ENCODE assay signal across 39 cellular contexts in genomic region chr6:13991393-13991792, GRCh38.
"Had no signal": no experiment of that assay in that cellular context is flagged by ENCODE, and none has a peak within 500 bp of the region (broad histone marks: within the 10 kb centered on the region; RNA-seq: fewer than 3 reads in every experiment).

No MANE protein-coding gene starts in this region.

- H3K27ac ChIP-seq: adrenal gland, ascending aorta, body of pancreas, brain microvascular endothelial cell, breast epithelium, cardiac muscle cell had no signal

- H3K27ac Mint-ChIP-seq: activated naive CD4-positive, alpha-beta T cell treated with anti-CD3 and anti-CD28 coated beads for 36 hours; activated naive CD4-positive, alpha-beta T cell treated with anti-CD3 and anti-CD28 coated beads, Interleukin-2, amount 10 ng/mL, durations not matched to agents 7 days and 5 days; activated naive CD4-positive, alpha-beta T cell treated with anti-CD3 and anti-CD28 coated beads, Interleukin-2, amount 50 U/mL, for 24 hours; activated naive CD4-positive, alpha-beta T cell treated with anti-CD3 and anti-CD28 coated beads, Interleukin-2, amount 50 U/mL, for 72 hours; activated naive CD8-positive, alpha-beta T cell; activated naive CD8-positive, alpha-beta T cell treated with anti-CD3 and anti-CD28 coated beads for 36 hours; activated naive CD8-positive, alpha-beta T cell treated with anti-CD3 and anti-CD28 coated beads, Interleukin-2, amount 10 ng/mL, durations not matched to agents 7 days and 5 days; activated naive CD8-positive, alpha-beta T cell treated with anti-CD3 and anti-CD28 coated beads, Interleukin-2, amount 50 U/mL, for 24 hours; activated T-cell treated with anti-CD3 and anti-CD28 coated beads, Interleukin-2, amount 50 U/mL, for 24 hours; activated T-cell treated with anti-CD3 and anti-CD28 coated beads, Interleukin-2, amount 50 U/mL, for 72 hours; activated T-helper 1 cell treated with anti-CD3 and anti-CD28 coated beads, Interleukin-12 subunit alpha, Interleukin-12 subunit beta, Interleukin-2, Interleukin-4 antibody, amounts not matched to agents 30 ng/mL and 10 ng/mL and 1 ng/mL, durations not matched to agents 14 hours and 24 hours and 36 hours; activated T-helper 17 cell treated with anti-CD3 and anti-CD28 coated beads, Interleukin-2, amount 50 U/mL, for 72 hours; activated T-helper 2 cell treated with anti-CD3 and anti-CD28 coated beads, Interferon-gamma antibody, Interleukin-2, Interleukin-4, amounts not matched to agents 10 μg/mL and 5 μg/mL and 100 μg/mL, durations not matched to agents 14 hours and 24 hours and 36 hours; brain had no signal

- H3K9me3 Mint-ChIP-seq: activated naive CD4-positive, alpha-beta T cell treated with anti-CD3 and anti-CD28 coated beads for 36 hours; activated naive CD4-positive, alpha-beta T cell treated with anti-CD3 and anti-CD28 coated beads, Interleukin-2, amount 10 ng/mL, durations not matched to agents 7 days and 5 days; activated naive CD4-positive, alpha-beta T cell treated with anti-CD3 and anti-CD28 coated beads, Interleukin-2, amount 50 U/mL, for 24 hours; activated naive CD4-positive, alpha-beta T cell treated with anti-CD3 and anti-CD28 coated beads, Interleukin-2, amount 50 U/mL, for 72 hours; activated naive CD8-positive, alpha-beta T cell treated with anti-CD3 and anti-CD28 coated beads for 36 hours; activated naive CD8-positive, alpha-beta T cell treated with anti-CD3 and anti-CD28 coated beads, Interleukin-2, amount 10 ng/mL, durations not matched to agents 7 days and 5 days; activated naive CD8-positive, alpha-beta T cell treated with anti-CD3 and anti-CD28 coated beads, Interleukin-2, amount 50 U/mL, for 24 hours; activated T-cell treated with anti-CD3 and anti-CD28 coated beads, Interleukin-2, amount 50 U/mL, for 24 hours; activated T-cell treated with anti-CD3 and anti-CD28 coated beads, Interleukin-2, amount 50 U/mL, for 4 hours; activated T-cell treated with anti-CD3 and anti-CD28 coated beads, Interleukin-2, amount 50 U/mL, for 72 hours; activated T-helper 1 cell treated with anti-CD3 and anti-CD28 coated beads, Interleukin-12 subunit alpha, Interleukin-12 subunit beta, Interleukin-2, Interleukin-4 antibody, amounts not matched to agents 30 ng/mL and 10 ng/mL and 1 ng/mL, durations not matched to agents 14 hours and 24 hours and 36 hours; activated T-helper 17 cell treated with anti-CD3 and anti-CD28 coated beads, Interleukin-2, amount 50 U/mL, for 72 hours; activated T-helper 2 cell treated with anti-CD3 and anti-CD28 coated beads, Interferon-gamma antibody, Interleukin-2, Interleukin-4, amounts not matched to agents 10 μg/mL and 5 μg/mL and 100 μg/mL, durations not matched to agents 14 hours and 24 hours and 36 hours; brain; central memory CD8-positive, alpha-beta T cell had no signal

- H3K27me3 ChIP-seq: ascending aorta, brain microvascular endothelial cell, breast epithelium, cardiac muscle cell had no signal

- FAIRE-seq: astrocyte, bronchial epithelial cell had no signal

- ATAC-seq: activated naive CD4-positive, alpha-beta T cell treated with anti-CD3 and anti-CD28 coated beads, Interleukin-2, amount 50 U/mL, for 72 hours; activated naive CD8-positive, alpha-beta T cell treated with anti-CD3 and anti-CD28 coated beads, Interleukin-2, amount 50 U/mL, for 24 hours; activated T-cell treated with anti-CD3 and anti-CD28 coated beads, Interleukin-2, amount 50 U/mL, for 4 hours; activated T-cell treated with anti-CD3 and anti-CD28 coated beads, Interleukin-2, amount 50 U/mL, for 72 hours; activated T-helper 17 cell treated with anti-CD3 and anti-CD28 coated beads, Interleukin-2, amount 50 U/mL, for 72 hours; body of pancreas had no signal

- DNase-seq: activated effector memory CD4-positive, alpha-beta T cell treated with anti-CD3 and anti-CD28 coated beads, Interleukin-2, amount 50 U/mL, for 16 hours; activated effector memory CD4-positive, alpha-beta T cell treated with Interleukin-2 at 50 U/mL for 16 hours; activated gamma-delta T cell; activated gamma-delta T cell treated with Interleukin-2 at 50 U/mL for 16 hours; activated naive CD4-positive, alpha-beta T cell; activated naive CD4-positive, alpha-beta T cell treated with anti-CD3 and anti-CD28 coated beads for 36 hours; activated naive CD4-positive, alpha-beta T cell treated with anti-CD3 and anti-CD28 coated beads, Interleukin-2, amount 10 ng/mL, durations not matched to agents 7 days and 5 days; activated naive CD4-positive, alpha-beta T cell treated with anti-CD3 and anti-CD28 coated beads, Interleukin-2, amount 50 U/mL, for 16 hours; activated naive CD4-positive, alpha-beta T cell treated with Interleukin-2 at 50 U/mL for 16 hours; activated naive CD8-positive, alpha-beta T cell treated with anti-CD3 and anti-CD28 coated beads for 36 hours; activated naive CD8-positive, alpha-beta T cell treated with anti-CD3 and anti-CD28 coated beads, Interleukin-2, amount 10 ng/mL, durations not matched to agents 7 days and 5 days; activated naive CD8-positive, alpha-beta T cell treated with anti-CD3 and anti-CD28 coated beads, Interleukin-2, amount 50 U/mL, for 24 hours; activated T-cell treated with anti-CD3 and anti-CD28 coated beads, Interleukin-2, amount 50 U/mL, for 24 hours; activated T-cell treated with anti-CD3 and anti-CD28 coated beads, Interleukin-2, amount 50 U/mL, for 4 hours; activated T-cell treated with anti-CD3 and anti-CD28 coated beads, Interleukin-2, amount 50 U/mL, for 48 hours; activated T-cell treated with anti-CD3 and anti-CD28 coated beads, Interleukin-2, amount 50 U/mL, for 72 hours; adrenal gland; amniotic stem cell; amygdala; anterior cingulate cortex; aorta; body of pancreas; brain microvascular endothelial cell; caudate nucleus; central memory CD4-positive, alpha-beta T cell; cerebellar nuclear complex had no signal

- H3K9me3 ChIP-seq: adrenal gland, ascending aorta, body of pancreas, breast epithelium had no signal

- H3K4me1 ChIP-seq: adrenal gland, ascending aorta, body of pancreas, breast epithelium had no signal

- H3K4me1 Mint-ChIP-seq: activated naive CD4-positive, alpha-beta T cell treated with anti-CD3 and anti-CD28 coated beads, Interleukin-2, amount 10 ng/mL, durations not matched to agents 7 days and 5 days; activated naive CD8-positive, alpha-beta T cell treated with anti-CD3 and anti-CD28 coated beads for 36 hours; activated naive CD8-positive, alpha-beta T cell treated with anti-CD3 and anti-CD28 coated beads, Interleukin-2, amount 10 ng/mL, durations not matched to agents 7 days and 5 days; activated naive CD8-positive, alpha-beta T cell treated with anti-CD3 and anti-CD28 coated beads, Interleukin-2, amount 50 U/mL, for 24 hours; central memory CD8-positive, alpha-beta T cell had no signal

- H3K36me3 Mint-ChIP-seq: activated naive CD4-positive, alpha-beta T cell treated with anti-CD3 and anti-CD28 coated beads, Interleukin-2, amount 10 ng/mL, durations not matched to agents 7 days and 5 days; activated naive CD4-positive, alpha-beta T cell treated with anti-CD3 and anti-CD28 coated beads, Interleukin-2, amount 50 U/mL, for 72 hours; activated naive CD8-positive, alpha-beta T cell treated with anti-CD3 and anti-CD28 coated beads for 36 hours; activated naive CD8-positive, alpha-beta T cell treated with anti-CD3 and anti-CD28 coated beads, Interleukin-2, amount 10 ng/mL, durations not matched to agents 7 days and 5 days; brain had no signal

- H3K36me3 ChIP-seq: adrenal gland, ascending aorta, brain microvascular endothelial cell, breast epithelium, cardiac muscle cell had no signal

- H3K4me3 ChIP-seq: adrenal gland, ascending aorta, body of pancreas, breast epithelium, cardiac muscle cell had no signal

- H3K4me3 Mint-ChIP-seq: activated naive CD4-positive, alpha-beta T cell treated with anti-CD3 and anti-CD28 coated beads for 36 hours; activated naive CD4-positive, alpha-beta T cell treated with anti-CD3 and anti-CD28 coated beads, Interleukin-2, amount 10 ng/mL, durations not matched to agents 7 days and 5 days; activated naive CD4-positive, alpha-beta T cell treated with anti-CD3 and anti-CD28 coated beads, Interleukin-2, amount 50 U/mL, for 24 hours; activated naive CD8-positive, alpha-beta T cell; activated naive CD8-positive, alpha-beta T cell treated with anti-CD3 and anti-CD28 coated beads for 36 hours; activated naive CD8-positive, alpha-beta T cell treated with anti-CD3 and anti-CD28 coated beads, Interleukin-2, amount 10 ng/mL, durations not matched to agents 7 days and 5 days; activated naive CD8-positive, alpha-beta T cell treated with anti-CD3 and anti-CD28 coated beads, Interleukin-2, amount 50 U/mL, for 24 hours; activated T-cell treated with anti-CD3 and anti-CD28 coated beads, Interleukin-2, amount 50 U/mL, for 24 hours; activated T-cell treated with anti-CD3 and anti-CD28 coated beads, Interleukin-2, amount 50 U/mL, for 4 hours; activated T-cell treated with anti-CD3 and anti-CD28 coated beads, Interleukin-2, amount 50 U/mL, for 72 hours; activated T-helper 1 cell treated with anti-CD3 and anti-CD28 coated beads, Interleukin-12 subunit alpha, Interleukin-12 subunit beta, Interleukin-2, Interleukin-4 antibody, amounts not matched to agents 30 ng/mL and 10 ng/mL and 1 ng/mL, durations not matched to agents 14 hours and 24 hours and 36 hours; activated T-helper 17 cell treated with anti-CD3 and anti-CD28 coated beads, Interleukin-2, amount 50 U/mL, for 72 hours; brain; central memory CD8-positive, alpha-beta T cell had no signal
